18 cellular contexts compared by ENCODE assay signal in the genomic region with DNA sequence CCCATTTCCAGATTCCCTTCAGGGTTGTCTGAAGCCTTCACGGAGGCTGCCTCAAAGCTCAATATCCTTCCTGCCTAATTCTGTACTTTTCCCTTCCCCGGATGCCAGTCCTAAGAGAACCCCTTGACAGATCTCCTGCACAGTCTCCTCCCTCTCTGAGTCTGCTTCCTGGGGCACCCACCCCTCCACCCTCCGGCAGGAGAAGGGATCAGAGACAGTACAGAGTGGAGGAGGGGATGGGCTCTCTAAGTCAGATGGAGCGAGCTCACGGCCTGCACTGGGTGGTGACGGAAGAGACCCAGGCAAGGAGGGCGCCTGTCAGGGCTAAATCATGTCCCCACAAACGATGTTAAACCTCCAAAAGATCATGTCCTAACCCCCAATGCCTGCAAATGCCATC. TPM values are rescaled to one million over a fixed set of nuclear protein-coding genes. Genes with fewer than 3 reads are reported as not detected.
DNase-seq lines count a peak whose midpoint lies in the region; ATAC-seq and TF ChIP-seq lines count a peak whose summit lies in the region.
"Had no signal": no experiment of that assay in that cellular context is flagged by ENCODE, and none has a peak within 500 bp of the region (broad histone marks: within the 10 kb centered on the region; RNA-seq: fewer than 3 reads in every experiment).

No MANE protein-coding gene starts in this region.

- DNase-seq in CD4-positive, CD25-positive, alpha-beta regulatory T cell = no peak
- DNase-seq in GM23338 (ENCODE audit: low spot score) (no peak), neural crest cell (ENCODE audit: low read depth, low spot score) (no peak), sigmoid colon (no peak), AG20443 (ENCODE audit: low spot score) (no peak), esophagus squamous epithelium (lab: John Stamatoyannopoulos, UW) (no peak), AG08395 (ENCODE audit: low spot score) (no peak)
- DNase-seq: DMS53; head of caudate nucleus; NCI-H146; NCI-H82; stimulated activated CD4-positive, alpha-beta T cell treated with anti-CD3 and anti-CD28 coated beads, Interleukin-4, amount 100 ng/mL, for 1 hour; testis had no signal

- H3K9me3 ChIP-seq in CD4-positive, CD25-positive, alpha-beta regulatory T cell (ENCODE audit: control insufficient read depth in 2 of 2, low read length in 2 of 2) = no peaks in the 10 kb centered on the region
- H3K9me3 ChIP-seq in sigmoid colon = no peaks in the 10 kb centered on the region
- no peaks in the 10 kb centered on the region for H3K9me3 ChIP-seq in esophagus squamous epithelium
- H3K9me3 ChIP-seq: SJSA1, testis had no signal

- no peak for TF ChIP-seq POLR2A in sigmoid colon (IDR thresholded peaks at IDR 0.05)
- TF ChIP-seq POLR2A in esophagus squamous epithelium (IDR thresholded peaks at IDR 0.05) = no peak

- intact Hi-C loops in sigmoid colon (cut with DNase I) = no loop called here
- intact Hi-C loops in esophagus squamous epithelium (cut with DNase I) = no loop called here

- H3K27ac Mint-ChIP-seq in CD4-positive, CD25-positive, alpha-beta regulatory T cell = peak overlapping the region; percentile 89 to 98 (median 96)
- H3K27ac Mint-ChIP-seq in GM23338 = no peak overlapping the region
- H3K27ac Mint-ChIP-seq in activated naive CD8-positive, alpha-beta T cell = peak overlapping the region; percentile 97
- H3K27ac Mint-ChIP-seq in neural crest cell (ENCODE audit: unreplicated experiment) = peak overlapping the region; percentile 83

- H2AFZ ChIP-seq in GM23338 = 0 out of 2 replicates have a peak overlapping the region, but pooled peaks have one; percentile 18

- no peak for ATAC-seq in CD4-positive, CD25-positive, alpha-beta regulatory T cell (ENCODE audit: low read depth in 2 of 2)
- no peak for ATAC-seq in GM23338
- ATAC-seq: Panc1 had no signal

- no peaks in the 10 kb centered on the region for H4K20me1 ChIP-seq in GM23338 (replicated peaks; ENCODE audit: insufficient read depth)

- H3K9me2 ChIP-seq in GM23338 (ENCODE audit: insufficient read depth) = no peaks in the 10 kb centered on the region

- H3K36me3 Mint-ChIP-seq in CD4-positive, CD25-positive, alpha-beta regulatory T cell = no peaks in the 10 kb centered on the region
- H3K36me3 Mint-ChIP-seq in GM23338 (ENCODE audit: low read depth) (no peaks in the 10 kb centered on the region), neural crest cell (ENCODE audit: low read depth) (no peaks in the 10 kb centered on the region)
- H3K36me3 Mint-ChIP-seq in activated naive CD8-positive, alpha-beta T cell = no peaks in the 10 kb centered on the region

- 79 to 80% methylated on average over 8 of the region's 8 CpGs for WGBS in sigmoid colon, 2 donors
- WGBS in esophagus squamous epithelium, 2 donors = 80 to 96% methylated on average over 2 to 6 of the region's 8 CpGs

- no peaks in the 10 kb centered on the region for H3K36me3 ChIP-seq in CD4-positive, CD25-positive, alpha-beta regulatory T cell (ENCODE audit: control insufficient read depth, insufficient read depth, low read length)
- H3K36me3 ChIP-seq in GM23338 (ENCODE audit: insufficient read depth) = no peaks in the 10 kb centered on the region
- H3K36me3 ChIP-seq in sigmoid colon = no peaks in the 10 kb centered on the region
- no peaks in the 10 kb centered on the region for H3K36me3 ChIP-seq in esophagus squamous epithelium
- H3K36me3 ChIP-seq: SJSA1 had no signal

- peak overlapping the region; percentile 41 to 84 (median 67) for H3K4me3 Mint-ChIP-seq in CD4-positive, CD25-positive, alpha-beta regulatory T cell
- no peak overlapping the region for H3K4me3 Mint-ChIP-seq in GM23338
- peak overlapping the region; percentile 51 for H3K4me3 Mint-ChIP-seq in activated naive CD8-positive, alpha-beta T cell
- H3K4me3 Mint-ChIP-seq in neural crest cell = no peak overlapping the region

- peak overlapping the region; percentile 84 for H3K27ac ChIP-seq in CD4-positive, CD25-positive, alpha-beta regulatory T cell (ENCODE audit: insufficient read depth, low read length, poor library complexity, severe bottlenecking)
- H3K27ac ChIP-seq in GM23338 (ENCODE audit: low read depth) = no peak overlapping the region
- H3K27ac ChIP-seq in sigmoid colon = no peak overlapping the region
- peak overlapping the region in 2 of 4 donors; percentile 5 to 50 for H3K27ac ChIP-seq in esophagus squamous epithelium
- H3K27ac ChIP-seq: SJSA1, testis had no signal

- TF ChIP-seq EP300 in sigmoid colon (IDR thresholded peaks at IDR 0.05) = no peak

- H3K9me3 Mint-ChIP-seq in CD4-positive, CD25-positive, alpha-beta regulatory T cell = peaks cover 0 to 2% (median 0%) of the 10 kb centered on the region in 7 donors
- H3K9me3 Mint-ChIP-seq in GM23338 (no peaks in the 10 kb centered on the region; the same call in 2 of the 3 replicates), neural crest cell (no peaks in the 10 kb centered on the region)
- H3K9me3 Mint-ChIP-seq in activated naive CD8-positive, alpha-beta T cell (ENCODE audit: low read depth) = no peaks in the 10 kb centered on the region

- no peak overlapping the region for H3K4me2 ChIP-seq in GM23338

- H3K4me1 ChIP-seq in CD4-positive, CD25-positive, alpha-beta regulatory T cell (ENCODE audit: control insufficient read depth, insufficient read depth, low read length, poor library complexity, severe bottlenecking) = peaks cover 63% of the 10 kb centered on the region
- no peaks in the 10 kb centered on the region for H3K4me1 ChIP-seq in GM23338 (ENCODE audit: insufficient read depth)
- no peaks in the 10 kb centered on the region for H3K4me1 ChIP-seq in sigmoid colon
- H3K4me1 ChIP-seq in esophagus squamous epithelium = peaks cover 0 to 9% (median 0%) of the 10 kb centered on the region in 3 donors
- H3K4me1 ChIP-seq: SJSA1, testis had no signal

- H3F3A ChIP-seq in GM23338 (replicated peaks; ENCODE audit: low read depth) = no peaks in the 10 kb centered on the region

- H3K27me3 Mint-ChIP-seq in CD4-positive, CD25-positive, alpha-beta regulatory T cell = no peaks in the 10 kb centered on the region
- peaks cover 2% of the 10 kb centered on the region for H3K27me3 Mint-ChIP-seq in GM23338 (ENCODE audit: insufficient read depth, low read depth, poor library complexity)
- no peaks in the 10 kb centered on the region for H3K27me3 Mint-ChIP-seq in activated naive CD8-positive, alpha-beta T cell
- H3K27me3 Mint-ChIP-seq in neural crest cell (ENCODE audit: low read depth) = peaks cover 17% of the 10 kb centered on the region

- H3K27me3 ChIP-seq in CD4-positive, CD25-positive, alpha-beta regulatory T cell (ENCODE audit: control insufficient read depth, insufficient read depth, low read length) = no peaks in the 10 kb centered on the region
- H3K27me3 ChIP-seq in GM23338 (ENCODE audit: insufficient read depth) (no peaks in the 10 kb centered on the region), sigmoid colon (peaks cover 0 to 7% (median 0%) of the 10 kb centered on the region in 3 donors), esophagus squamous epithelium (peaks cover 0 to 14% (median 0%) of the 10 kb centered on the region in 4 donors)
- H3K27me3 ChIP-seq: SJSA1, testis had no signal

- H3K79me2 ChIP-seq in GM23338 (replicated peaks; ENCODE audit: insufficient read depth) = no peaks in the 10 kb centered on the region

- no peak for TF ChIP-seq CTCF in GM23338 (conservative IDR thresholded peaks at IDR 0.05; ENCODE audit: low read depth in 2 of 2)
- TF ChIP-seq CTCF in neural crest cell (conservative IDR thresholded peaks at IDR 0.05) = no peak
- TF ChIP-seq CTCF in sigmoid colon (IDR thresholded peaks at IDR 0.05) = no peak
- TF ChIP-seq CTCF in esophagus squamous epithelium (IDR thresholded peaks at IDR 0.05) = no peak

- H3K4me1 Mint-ChIP-seq in CD4-positive, CD25-positive, alpha-beta regulatory T cell = peaks cover 30 to 71% (median 51%) of the 10 kb centered on the region in 4 donors
- H3K4me1 Mint-ChIP-seq in GM23338 (peaks cover 5% of the 10 kb centered on the region), neural crest cell (peaks cover 10% of the 10 kb centered on the region)
- peaks cover 63% of the 10 kb centered on the region for H3K4me1 Mint-ChIP-seq in activated naive CD8-positive, alpha-beta T cell (ENCODE audit: low read depth)

- H3K4me3 ChIP-seq in CD4-positive, CD25-positive, alpha-beta regulatory T cell (ENCODE audit: low read depth, low read length) = peak overlapping the region; percentile 55
- H3K4me3 ChIP-seq in GM23338 (no peak overlapping the region), sigmoid colon (no peak overlapping the region), esophagus squamous epithelium (no peak overlapping the region)
- H3K4me3 ChIP-seq: SJSA1, testis had no signal

TF ChIP-seq in GM23338, 12 proteins besides CTCF, POLR2A, EP300 and RAD21 (continues in another document):
- no peak for TF ChIP-seq ZNF331 (CRISPR knock-in tag; IDR thresholded peaks at IDR 0.05; ENCODE audit: low read depth)

RNA-seq across cellular contexts. Expression of a gene that starts 48.0 kb away (rescaled TPM):
- total RNA-seq in CD4-positive, CD25-positive, alpha-beta regulatory T cell = 118 TPM
- 10 to 100 TPM in 2 of 4 donors, 1 to 10 TPM in 2; 7.1 to 11.6 (median 10.0) TPM for polyA plus RNA-seq in CD4-positive, CD25-positive, alpha-beta regulatory T cell
- total RNA-seq in GM23338 (2014; rRNA removed; shearing (Covaris generic)) = 29.0 and 32.9 TPM in 2 replicates
- 17.7 and 19.0 TPM in 2 replicates for polyA plus RNA-seq in GM23338 (2016; fragmentation: Nextera tagmentation; extraction: Ambion mirVana)
- 0.37 and 0.59 TPM in 2 replicates for total RNA-seq in neural crest cell
- total RNA-seq in sigmoid colon = under 1 TPM in 3 of 4 donors, not detected in 1; 0.14 to 0.71 (median 0.33) TPM
- polyA plus RNA-seq in sigmoid colon = 10 to 100 TPM in 1 of 3 donors, under 1 TPM in 2; 0.60 to 22.4 (median 0.92) TPM
- 1 to 10 TPM in 3 of 4 donors, under 1 TPM in 1; 0.92 to 2.6 (median 1.6) TPM for total RNA-seq in esophagus squamous epithelium
- total RNA-seq: fibroblast of lung, MCF 10A had no signal

Comparison
In these comparisons a context has a peak if more than half of its experiments do, and no peak if none do; other contexts are left out.
1. H3K4me3 Mint-ChIP-seq: peak in CD4-positive, CD25-positive, alpha-beta regulatory T cell (4 of 4) and activated naive CD8-positive, alpha-beta T cell (single experiment); none in GM23338 (single experiment) and neural crest cell (single experiment).